In the genomic region with DNA sequence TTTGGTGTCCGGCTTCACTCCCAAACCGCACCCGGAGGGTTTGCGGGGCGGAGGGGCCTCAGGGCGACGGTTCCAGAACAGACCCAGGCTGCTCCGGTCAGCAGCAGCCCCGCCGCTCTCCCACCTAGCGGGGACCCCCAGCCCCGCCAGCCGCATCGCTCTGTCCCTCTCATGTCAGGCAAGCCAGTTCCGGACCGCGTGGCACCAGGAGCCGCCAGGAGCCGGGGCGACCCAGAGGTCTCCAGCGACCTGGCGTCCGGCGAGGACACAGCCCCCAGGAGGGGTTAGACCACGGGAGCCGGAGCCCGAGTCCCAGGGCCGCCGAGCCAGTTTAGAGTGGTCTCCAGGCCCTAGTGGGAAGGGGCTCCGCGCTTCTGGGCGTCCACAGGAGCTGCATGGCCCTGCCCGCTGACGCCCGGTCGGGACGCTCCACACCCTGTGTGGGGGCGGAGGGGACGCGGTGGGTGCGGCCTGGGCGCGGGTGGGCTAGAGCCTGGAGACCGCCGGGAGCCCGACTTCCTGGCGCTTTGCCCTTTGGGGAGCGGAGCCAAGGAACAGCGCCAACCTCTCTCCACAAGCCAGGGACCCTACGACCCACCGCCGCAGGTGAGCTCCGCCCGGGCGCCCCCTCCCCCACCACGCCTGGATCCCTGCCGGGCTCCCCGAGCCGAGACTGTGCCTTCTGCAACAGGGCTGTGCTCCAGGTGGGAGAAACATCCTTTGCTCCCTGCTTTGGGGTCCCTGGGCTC, we compare ENCODE assay signal across 9 cellular contexts. TPM values are rescaled to one million over a fixed set of nuclear protein-coding genes. Genes with fewer than 3 reads are reported as not detected.
DNase-seq lines count a peak whose midpoint lies in the region; ATAC-seq and TF ChIP-seq lines count a peak whose summit lies in the region.
"Had no signal": no experiment of that assay in that cellular context is flagged by ENCODE, and none has a peak within 500 bp of the region (broad histone marks: within the 10 kb centered on the region; RNA-seq: fewer than 3 reads in every experiment).

No MANE protein-coding gene starts in this region.

- H3K27me3 ChIP-seq in hepatocyte (peaks cover 32% of the 10 kb centered on the region), psoas muscle (ENCODE audit: insufficient read depth in 3 of 3, low read length in 2 of 3) (peaks cover 0 to 16% (median 0%) of the 10 kb centered on the region in 3 donors)

- no peak for ATAC-seq in activated T-helper 17 cell treated with anti-CD3 and anti-CD28 coated beads, Interleukin-2, amount 50 U/mL, for 72 hours (replicated peaks)
- ATAC-seq in psoas muscle = peak; percentile 41 to 64 (median 48)
- ATAC-seq in HG02870 (IDR thresholded peaks at IDR 0.05; ENCODE audit: unreplicated experiment) = no peak
- ATAC-seq in GM18868 (IDR thresholded peaks at IDR 0.05; ENCODE audit: unreplicated experiment) = no peak
- ATAC-seq in GM18520 (IDR thresholded peaks at IDR 0.05; ENCODE audit: unreplicated experiment) = no peak

- no peaks in the 10 kb centered on the region for H3K36me3 Mint-ChIP-seq in activated T-helper 17 cell treated with anti-CD3 and anti-CD28 coated beads, Interleukin-2, amount 50 U/mL, for 72 hours (ENCODE audit: low read depth)

- H3K36me3 ChIP-seq in ES-I3 (ENCODE audit: insufficient read depth, low read length) (no peaks in the 10 kb centered on the region), hepatocyte (replicated peaks; ENCODE audit: insufficient read depth, low read depth) (no peaks in the 10 kb centered on the region), psoas muscle (ENCODE audit: insufficient read depth in 1 of 2, low read depth in 1 of 2) (no peaks in the 10 kb centered on the region)

- intact Hi-C loops in psoas muscle (cut with DNase I) = no loop called here

- peak overlapping the region; percentile 26 for H3K4me3 ChIP-seq in hepatocyte
- H3K4me3 ChIP-seq in psoas muscle = peak overlapping the region; percentile 68

- peak overlapping the region; percentile 68 for H2AFZ ChIP-seq in hepatocyte

- no peaks in the 10 kb centered on the region for H3K4me1 ChIP-seq in ES-I3 (ENCODE audit: insufficient read depth, low read length)
- H3K4me1 ChIP-seq in hepatocyte (ENCODE audit: insufficient read depth) = peaks cover 4% of the 10 kb centered on the region
- peaks cover 9% of the 10 kb centered on the region for H3K4me1 ChIP-seq in psoas muscle

- H3K9me2 ChIP-seq in hepatocyte (replicated peaks; ENCODE audit: insufficient read depth) = no peaks in the 10 kb centered on the region

- peak overlapping the region; percentile 99 for H3K4me2 ChIP-seq in hepatocyte

- H4K20me1 ChIP-seq in hepatocyte (ENCODE audit: insufficient read depth, poor library complexity, severe bottlenecking) = no peaks in the 10 kb centered on the region

- H3K79me2 ChIP-seq in hepatocyte = no peaks in the 10 kb centered on the region

- no peaks in the 10 kb centered on the region for H3K9me3 Mint-ChIP-seq in activated T-helper 17 cell treated with anti-CD3 and anti-CD28 coated beads, Interleukin-2, amount 50 U/mL, for 72 hours

- H3K4me3 Mint-ChIP-seq in activated T-helper 17 cell treated with anti-CD3 and anti-CD28 coated beads, Interleukin-2, amount 50 U/mL, for 72 hours = peak overlapping the region; percentile 41

- no peak overlapping the region for H3K27ac ChIP-seq in hepatocyte
- H3K27ac ChIP-seq in psoas muscle = no peak overlapping the region

- H3K27ac Mint-ChIP-seq in activated T-helper 17 cell treated with anti-CD3 and anti-CD28 coated beads, Interleukin-2, amount 50 U/mL, for 72 hours = no peak overlapping the region

- peak overlapping the region; percentile 62 for H3K9ac ChIP-seq in ES-I3 (ENCODE audit: low read depth, low read length)

- TF ChIP-seq CTCF in hepatocyte (IDR thresholded peaks at IDR 0.05; ENCODE audit: poor library complexity) (no peak), psoas muscle (IDR thresholded peaks at IDR 0.05) (no peak)

- no peaks in the 10 kb centered on the region for H3K4me1 Mint-ChIP-seq in activated T-helper 17 cell treated with anti-CD3 and anti-CD28 coated beads, Interleukin-2, amount 50 U/mL, for 72 hours

- no peaks in the 10 kb centered on the region for H3K9me3 ChIP-seq in ES-I3 (ENCODE audit: control insufficient read depth, insufficient read depth, low read length)
- no peaks in the 10 kb centered on the region for H3K9me3 ChIP-seq in hepatocyte (ENCODE audit: low read depth)
- H3K9me3 ChIP-seq in psoas muscle = no peaks in the 10 kb centered on the region

- peaks cover 41% of the 10 kb centered on the region for H3K27me3 Mint-ChIP-seq in activated T-helper 17 cell treated with anti-CD3 and anti-CD28 coated beads, Interleukin-2, amount 50 U/mL, for 72 hours

- DNase-seq in hepatocyte (ENCODE audit: low spot score) (peak; percentile 43), psoas muscle (peak in 1 of 2 donors; percentile 52), NCI-H1694 (lab: John Stamatoyannopoulos, UW) (no peak)
- DNase-seq: NCI-H510A had no signal

- WGBS in hepatocyte (ENCODE audit: low lambda C conversion rate, missing lambda C conversion rate) = 10% methylated on average over 36 of the region's 59 CpGs
- 1 to 2% (median 2%) methylated on average over 48 to 59 of the region's 59 CpGs for WGBS in psoas muscle, 3 donors

RNA-seq across cellular contexts. Expression of gene ZNF117, which starts 43.4 kb away (rescaled TPM):
- 1 to 10 TPM; 1.8 to 6.2 TPM for total RNA-seq in activated T-helper 17 cell treated with anti-CD3 and anti-CD28 coated beads, Interleukin-2, amount 50 U/mL, for 72 hours
- total RNA-seq in hepatocyte = 16.6 and 16.8 TPM in 2 replicates
- 4.1 and 4.5 TPM in 2 replicates for polyA plus RNA-seq in hepatocyte
- total RNA-seq in psoas muscle = 1 to 10 TPM; 1.1 to 2.0 (median 1.6) TPM
- polyA plus RNA-seq in psoas muscle = 1 to 10 TPM in 2 of 3 donors, under 1 TPM in 1; 0.58 to 3.2 (median 1.5) TPM

RNA-seq across cellular contexts. Expression of gene ZNF273, which starts 44.4 kb away (rescaled TPM):
- 10 to 100 TPM in 1 of 2 donors, 1 to 10 TPM in 1; 9.1 to 13.6 TPM for total RNA-seq in activated T-helper 17 cell treated with anti-CD3 and anti-CD28 coated beads, Interleukin-2, amount 50 U/mL, for 72 hours
- 4.9 and 8.4 TPM in 2 replicates for total RNA-seq in hepatocyte
- 3.2 and 4.1 TPM in 2 replicates for polyA plus RNA-seq in hepatocyte
- total RNA-seq in psoas muscle = 1 to 10 TPM; 1.2 to 2.9 (median 1.9) TPM
- polyA plus RNA-seq in psoas muscle = 1 to 10 TPM in 2 of 3 donors, under 1 TPM in 1; 0.96 to 3.0 (median 1.5) TPM

RNA-seq across cellular contexts. Expression of gene ERV3-1, which starts 59.1 kb away (rescaled TPM):
- total RNA-seq in activated T-helper 17 cell treated with anti-CD3 and anti-CD28 coated beads, Interleukin-2, amount 50 U/mL, for 72 hours = 10 to 100 TPM in 1 of 2 donors, 1 to 10 TPM in 1; 6.1 to 13.7 TPM
- 21.8 and 24.7 TPM in 2 replicates for total RNA-seq in hepatocyte
- 18.6 and 26.3 TPM in 2 replicates for polyA plus RNA-seq in hepatocyte
- 1 to 10 TPM; 1.5 to 3.5 (median 3.0) TPM for total RNA-seq in psoas muscle
- polyA plus RNA-seq in psoas muscle = 1 to 10 TPM in 2 of 3 donors, under 1 TPM in 1; 0.80 to 7.2 (median 1.9) TPM

Comparison
In these comparisons a context has a peak if more than half of its experiments do, and no peak if none do; other contexts are left out.
1. ATAC-seq: peak in psoas muscle (4 of 4); none in activated T-helper 17 cell treated with anti-CD3 and anti-CD28 coated beads, Interleukin-2, amount 50 U/mL, for 72 hours (single experiment), HG02870 (single experiment), GM18868 (single experiment) and GM18520 (single experiment).